In genomic region chr5:55096860-55097259, GRCh38 we compare ENCODE assay signal across 14 cellular contexts. TPM values are rescaled to one million over a fixed set of nuclear protein-coding genes. Genes with fewer than 3 reads are reported as not detected.
DNase-seq lines count a peak whose midpoint lies in the region; ATAC-seq lines count a peak whose summit lies in the region.
"Had no signal": no experiment of that assay in that cellular context is flagged by ENCODE, and none has a peak within 500 bp of the region (broad histone marks: within the 10 kb centered on the region; RNA-seq: fewer than 3 reads in every experiment).

No MANE protein-coding gene starts in this region.

- no peak for ATAC-seq in HG02973 (IDR thresholded peaks at IDR 0.05; ENCODE audit: unreplicated experiment)
- ATAC-seq in HG02763 (IDR thresholded peaks at IDR 0.05; ENCODE audit: unreplicated experiment) = no peak

- DNase-seq in activated CD4-positive, alpha-beta T cell treated with anti-CD3 and anti-CD28 coated beads for 1 hour = peak; percentile 12
- no peak for DNase-seq in activated CD4-positive, alpha-beta T cell treated with anti-CD3 and anti-CD28 coated beads for 48 hours
- DNase-seq in Jurkat, Clone E6-1 (ENCODE audit: low read depth, low spot score) = peak; percentile 73
- DNase-seq in activated CD4-positive, alpha-beta T cell treated with anti-CD3 and anti-CD28 coated beads, Interleukin-2, amount 50 U/mL, for 1 hour = peak; percentile 34
- DNase-seq in mucosa of gallbladder (ENCODE audit: low spot score) (peak; percentile 53), iPS-NIHi7 (ENCODE audit: extremely low spot score) (no peak)
- DNase-seq: esophagus squamous epithelium, NCI-H146 had no signal

- no peak overlapping the region for H3K4me3 ChIP-seq in Jurkat, Clone E6-1 (ENCODE audit: low read length)
- H3K4me3 ChIP-seq: esophagus squamous epithelium, SJSA1, tibial nerve had no signal

RNA-seq across cellular contexts. Expression of gene GZMA, which starts 5.6 kb away (rescaled TPM):
- polyA plus RNA-seq in Jurkat, Clone E6-1 (2012; ENCODE audit: insufficient read depth, insufficient read length) = 72.9 TPM
- total RNA-seq in mucosa of gallbladder = 5.4 TPM
- total RNA-seq: A673, H4, SJSA1 had no signal

Comparison
In these comparisons a context has a peak if more than half of its experiments do, and no peak if none do; other contexts are left out.
1. DNase-seq: peak in activated CD4-positive, alpha-beta T cell treated with anti-CD3 and anti-CD28 coated beads for 1 hour (single experiment), Jurkat, Clone E6-1 (single experiment), activated CD4-positive, alpha-beta T cell treated with anti-CD3 and anti-CD28 coated beads, Interleukin-2, amount 50 U/mL, for 1 hour (single experiment) and mucosa of gallbladder (single experiment); none in activated CD4-positive, alpha-beta T cell treated with anti-CD3 and anti-CD28 coated beads for 48 hours (single experiment) and iPS-NIHi7 (single experiment).